24 cellular contexts compared by ENCODE assay signal in genomic region chr18:50654211-50654610, GRCh38.
DNase-seq lines count a peak whose midpoint lies in the region; TF ChIP-seq lines count a peak whose summit lies in the region.
"Had no signal": no experiment of that assay in that cellular context is flagged by ENCODE, and none has a peak within 500 bp of the region (broad histone marks: within the 10 kb centered on the region; RNA-seq: fewer than 3 reads in every experiment).

No MANE protein-coding gene starts in this region.

- POLR2A ChIA-PET in Caco-2 (lab: Charles Lee), result no interaction called here

- H3K27me3 ChIP-seq in Caco-2 (replicated peaks; ENCODE audit: control insufficient read depth, insufficient read depth, low read length) (no peaks in the 10 kb centered on the region), endodermal cell (ENCODE audit: control insufficient read depth, insufficient read depth, low read length, poor library complexity, severe bottlenecking) (no peaks in the 10 kb centered on the region), mucosa of stomach (ENCODE audit: control insufficient read depth, insufficient read depth, low read length) (no peaks in the 10 kb centered on the region), stomach (no peaks in the 10 kb centered on the region)
- H3K27me3 ChIP-seq: MG63 had no signal

- H3K27ac Mint-ChIP-seq in Caco-2 (ENCODE audit: unreplicated experiment), result no peak overlapping the region
- H3K27ac Mint-ChIP-seq in endodermal cell, result no peak overlapping the region
- H3K27ac Mint-ChIP-seq: activated naive CD4-positive, alpha-beta T cell treated with anti-CD3 and anti-CD28 coated beads, Interleukin-2, amount 50 U/mL, for 72 hours; activated T-helper 17 cell treated with anti-CD3 and anti-CD28 coated beads, Interleukin-2, amount 50 U/mL, for 72 hours; CD4-positive, CD25-positive, alpha-beta regulatory T cell; effector memory CD8-positive, alpha-beta T cell had no signal

- H3K4me3 Mint-ChIP-seq in Caco-2 (ENCODE audit: unreplicated experiment) (peak overlapping the region; percentile 58), endodermal cell (no peak overlapping the region)
- H3K4me3 Mint-ChIP-seq: activated T-helper 17 cell treated with anti-CD3 and anti-CD28 coated beads, Interleukin-2, amount 50 U/mL, for 72 hours; CD4-positive, CD25-positive, alpha-beta regulatory T cell; effector memory CD8-positive, alpha-beta T cell; neural crest cell had no signal

- DNase-seq in Caco-2 (no peak), endodermal cell (no peak), stomach (no peak), OCI-M1 (lab: John Stamatoyannopoulos, UW) (no peak), DMS79 treated with DMSO at 0.1 percent for 48 hours (lab: John Stamatoyannopoulos, UW) (no peak), NCI-H82 treated with DMSO at 0.1 percent for 48 hours (lab: John Stamatoyannopoulos, UW; ENCODE audit: unreplicated experiment) (no peak)
- no peak for DNase-seq in activated CD4-positive, alpha-beta T cell treated with anti-CD3 and anti-CD28 coated beads, Interleukin-2, amount 50 U/mL, for 4 hours
- DNase-seq: activated CD4-positive, alpha-beta T cell treated with anti-CD3 and anti-CD28 coated beads, Interleukin-2, amount 50 U/mL, for 1 hour; CD4-positive, CD25-positive, alpha-beta regulatory T cell; DMS 273 treated with DMSO at 0.1 percent for 48 hours; effector memory CD8-positive, alpha-beta T cell; glutamatergic neuron; MG63; NCI-H1417 treated with DMSO at 0.1 percent for 48 hours; NCI-H524; SK-N-SH; stimulated activated CD4-positive, alpha-beta T cell treated with anti-CD3 and anti-CD28 coated beads, Interleukin-4, amount 100 ng/mL, for 24 hours; stimulated activated naive CD8-positive, alpha-beta T cell treated with anti-CD3 and anti-CD28 coated beads, Interleukin-15, Interleukin-2, amounts not matched to agents 100 U/mL and 50 U/mL, for 24 hours had no signal

- TF ChIP-seq EP300 in stomach (IDR thresholded peaks at IDR 0.05), result no peak

- no peaks in the 10 kb centered on the region for H3K36me3 ChIP-seq in Caco-2 (ENCODE audit: control insufficient read depth, insufficient read depth, low read length)
- H3K36me3 ChIP-seq in endodermal cell (ENCODE audit: control insufficient read depth, insufficient read depth, low read length), result no peaks in the 10 kb centered on the region
- no peaks in the 10 kb centered on the region for H3K36me3 ChIP-seq in mucosa of stomach (ENCODE audit: control insufficient read depth, insufficient read depth, low read length)
- H3K36me3 ChIP-seq in stomach, result no peaks in the 10 kb centered on the region
- H3K36me3 ChIP-seq: MG63 had no signal

- H3K4me1 ChIP-seq in Caco-2 (peaks cover 6% of the 10 kb centered on the region; the same call in 1 of the 2 replicates), endodermal cell (ENCODE audit: control insufficient read depth, insufficient read depth, low read length) (no peaks in the 10 kb centered on the region), mucosa of stomach (ENCODE audit: control insufficient read depth, insufficient read depth, low read length) (peaks cover 13% of the 10 kb centered on the region), stomach (peaks cover 0 to 29% (median 16%) of the 10 kb centered on the region in 4 donors)

- H3K9ac ChIP-seq in endodermal cell (ENCODE audit: extremely low read depth, low read length, poor library complexity, severe bottlenecking) (no peak overlapping the region), mucosa of stomach (ENCODE audit: low read length) (peak overlapping the region; percentile 38)
- H3K9ac ChIP-seq: SK-N-SH had no signal

- TF ChIP-seq CTCF in Caco-2 (IDR thresholded peaks at IDR 0.05; ENCODE audit: insufficient read depth in 1 of 2, low read depth in 1 of 2, low read length in 1 of 2, severe bottlenecking in 1 of 2, unreplicated experiment in 1 of 2) (no peak), endodermal cell (conservative IDR thresholded peaks at IDR 0.05) (no peak), stomach (IDR thresholded peaks at IDR 0.05) (no peak)

- CTCF ChIA-PET in Caco-2 (lab: Charles Lee), result no interaction called here

- 87 to 90% methylated on average over 1 to 2 of the region's 2 CpGs for WGBS in endodermal cell (ENCODE audit: insufficient coverage in 1 of 2, insufficient read length in 1 of 2), 2 experiments
- 63 to 85% (median 69%) methylated on average over 2 of the region's 2 CpGs for WGBS in stomach, 5 donors

- intact Hi-C loops in Caco-2 (cut with micrococcal nuclease; ENCODE audit: unreplicated experiment) (no loop called here), stomach (cut with DNase I; ENCODE audit: low total_unique reads) (no loop called here)

- no peaks in the 10 kb centered on the region for H3K4me1 Mint-ChIP-seq in Caco-2 (ENCODE audit: low read depth, unreplicated experiment)
- H3K4me1 Mint-ChIP-seq in endodermal cell, result peaks cover 2% of the 10 kb centered on the region
- H3K4me1 Mint-ChIP-seq: activated T-helper 17 cell treated with anti-CD3 and anti-CD28 coated beads, Interleukin-2, amount 50 U/mL, for 72 hours; CD4-positive, CD25-positive, alpha-beta regulatory T cell had no signal

- H3K27me3 Mint-ChIP-seq in Caco-2 (ENCODE audit: insufficient read depth, unreplicated experiment), result no peaks in the 10 kb centered on the region
- H3K27me3 Mint-ChIP-seq in endodermal cell (ENCODE audit: insufficient read depth), result no peaks in the 10 kb centered on the region
- H3K27me3 Mint-ChIP-seq: CD4-positive, CD25-positive, alpha-beta regulatory T cell had no signal

- H3K9me3 ChIP-seq in Caco-2 (no peaks in the 10 kb centered on the region), endodermal cell (ENCODE audit: control insufficient read depth, low read length) (no peaks in the 10 kb centered on the region), mucosa of stomach (ENCODE audit: control insufficient read depth, low read length) (no peaks in the 10 kb centered on the region), stomach (no peaks in the 10 kb centered on the region)
- H3K9me3 ChIP-seq: MG63, SK-N-SH had no signal

- H3K27ac ChIP-seq in endodermal cell (ENCODE audit: low read depth, low read length) (peak overlapping the region; percentile 49), stomach (peak overlapping the region in 3 of 5 donors; percentile 67 to 84 (median 76))
- H3K27ac ChIP-seq: VCaP had no signal

- TF ChIP-seq POLR2A in stomach (IDR thresholded peaks at IDR 0.05), result no peak

- H3K9me3 Mint-ChIP-seq in Caco-2 (ENCODE audit: unreplicated experiment) (no peaks in the 10 kb centered on the region), endodermal cell (no peaks in the 10 kb centered on the region)
- H3K9me3 Mint-ChIP-seq: activated T-helper 17 cell treated with anti-CD3 and anti-CD28 coated beads, Interleukin-2, amount 50 U/mL, for 72 hours; neural crest cell had no signal

- TSS peak; percentile 79 for BruUV-seq in Caco-2 (replicated peaks; lab: Mats Ljungman, UMichigan)

- H3K36me3 Mint-ChIP-seq in Caco-2 (ENCODE audit: insufficient read depth, unreplicated experiment), result no peaks in the 10 kb centered on the region
- H3K36me3 Mint-ChIP-seq in endodermal cell (ENCODE audit: low read depth), result no peaks in the 10 kb centered on the region
- H3K36me3 Mint-ChIP-seq: activated naive CD4-positive, alpha-beta T cell treated with anti-CD3 and anti-CD28 coated beads, Interleukin-2, amount 50 U/mL, for 72 hours; CD4-positive, CD25-positive, alpha-beta regulatory T cell had no signal

- H3K4me3 ChIP-seq in Caco-2 (ENCODE audit: low read depth, low read length) (peak overlapping the region; percentile 15), endodermal cell (ENCODE audit: low read length) (no peak overlapping the region), mucosa of stomach (ENCODE audit: low read length) (no peak overlapping the region), stomach (no peak overlapping the region)
- H3K4me3 ChIP-seq: K562, MG63 had no signal
